ENCODE assay signal across 21 cellular contexts in genomic region chr4:6719611-6720179, GRCh38. TPM values are rescaled to one million over a fixed set of nuclear protein-coding genes. Genes with fewer than 3 reads are reported as not detected.
DNase-seq lines count a peak whose midpoint lies in the region; ATAC-seq, FAIRE-seq and TF ChIP-seq lines count a peak whose summit lies in the region.
"Had no signal": no experiment of that assay in that cellular context is flagged by ENCODE, and none has a peak within 500 bp of the region (broad histone marks: within the 10 kb centered on the region; RNA-seq: fewer than 3 reads in every experiment).

No MANE protein-coding gene starts in this region.

- H3K4me2 ChIP-seq in A549 (peak overlapping the region; percentile 72), GM23248 (ENCODE audit: unreplicated experiment) (peak overlapping the region; percentile 90)

- H3K4me3 Mint-ChIP-seq in T-helper 17 cell, result no peak overlapping the region
- peak overlapping the region in 2 of 10 donors; percentile 40 to 59 for H3K4me3 Mint-ChIP-seq in naive thymus-derived CD4-positive, alpha-beta T cell
- H3K4me3 Mint-ChIP-seq: activated naive CD4-positive, alpha-beta T cell treated with anti-CD3 and anti-CD28 coated beads, Interleukin-2, amount 10 ng/mL, durations not matched to agents 7 days and 5 days had no signal

- no peaks in the 10 kb centered on the region for H3K27me3 Mint-ChIP-seq in T-helper 17 cell
- H3K27me3 Mint-ChIP-seq in naive thymus-derived CD4-positive, alpha-beta T cell, result peaks cover 0 to 4% (median 0%) of the 10 kb centered on the region in 5 donors
- H3K27me3 Mint-ChIP-seq: activated B cell treated with CpG ODN at 0.5 μM for 24 hours had no signal

- ATAC-seq in A549 (no peak), T-helper 17 cell (no peak), pancreas (no peak), left lung (no peak)
- no peak for ATAC-seq in naive thymus-derived CD4-positive, alpha-beta T cell

- TF ChIP-seq CTCF in A549 (IDR thresholded peaks at IDR 0.05) (no peak), pancreas (IDR thresholded peaks at IDR 0.05) (no peak), left lung (IDR thresholded peaks at IDR 0.05) (no peak), right atrium auricular region (IDR thresholded peaks at IDR 0.05) (no peak)

- no peaks in the 10 kb centered on the region for H3K36me3 ChIP-seq in GM23248 (ENCODE audit: low read depth)
- no peaks in the 10 kb centered on the region for H3K36me3 ChIP-seq in naive thymus-derived CD4-positive, alpha-beta T cell (ENCODE audit: control insufficient read depth in 2 of 3, insufficient read depth in 3 of 3, low read length in 3 of 3)
- no peaks in the 10 kb centered on the region for H3K36me3 ChIP-seq in pancreas
- H3K36me3 ChIP-seq in left lung, result no peaks in the 10 kb centered on the region
- H3K36me3 ChIP-seq in right atrium auricular region, result no peaks in the 10 kb centered on the region
- H3K36me3 ChIP-seq: BE2C, gastroesophageal sphincter, neutrophil, stomach had no signal

- H3K9ac ChIP-seq in GM23248, result no peak overlapping the region
- H3K9ac ChIP-seq: KMS-11 had no signal

- H3K4me1 ChIP-seq in A549 (peaks cover 21% of the 10 kb centered on the region; the same call in 1 of the 3 replicates), GM23248 (ENCODE audit: insufficient read depth) (peaks cover 11% of the 10 kb centered on the region; the same call in 1 of the 2 replicates), pancreas (peaks cover 0 to 16% (median 10%) of the 10 kb centered on the region in 3 donors), left lung (peaks cover 8 to 32% of the 10 kb centered on the region in 2 donors), right atrium auricular region (peaks cover 0 to 32% of the 10 kb centered on the region in 2 donors)
- H3K4me1 ChIP-seq in naive thymus-derived CD4-positive, alpha-beta T cell (ENCODE audit: control insufficient read depth in 2 of 2, insufficient read depth in 2 of 2, low read length in 2 of 2), result peaks cover 19 to 20% of the 10 kb centered on the region in 2 donors
- H3K4me1 ChIP-seq: BE2C had no signal

- WGBS in A549 (ENCODE audit: missing lambda C conversion rate), result 61% methylated on average over 8 of the region's 8 CpGs
- 48 to 52% methylated on average over 8 of the region's 8 CpGs for WGBS in GM23248 (ENCODE audit: low coverage in 1 of 2, low lambda C conversion rate in 2 of 2, missing lambda C conversion rate in 2 of 2), 2 experiments
- 54 to 64% methylated on average over 8 of the region's 8 CpGs for WGBS in pancreas, 2 donors

- H3K27ac Mint-ChIP-seq in T-helper 17 cell, result peak overlapping the region; percentile 98
- peak overlapping the region in 5 of 9 donors; percentile 12 to 82 (median 51) for H3K27ac Mint-ChIP-seq in naive thymus-derived CD4-positive, alpha-beta T cell
- H3K27ac Mint-ChIP-seq: activated naive CD4-positive, alpha-beta T cell treated with anti-CD3 and anti-CD28 coated beads, Interleukin-2, amount 10 ng/mL, durations not matched to agents 7 days and 5 days; activated T-helper 1 cell treated with anti-CD3 and anti-CD28 coated beads, Interleukin-12 subunit alpha, Interleukin-12 subunit beta, Interleukin-2, Interleukin-4 antibody, amounts not matched to agents 30 ng/mL and 10 ng/mL and 1 ng/mL, durations not matched to agents 14 hours and 24 hours and 36 hours had no signal

- POLR2A ChIA-PET in A549 (lab: Yijun Ruan, JAX), result interaction anchor here (1.0 to 1.9 kb wide), 2 partner anchors 45 to 154 kb away, joined by 3 to 8 read pairs; no protein-coding TSS in a partner anchor
- POLR2A ChIA-PET in naive thymus-derived CD4-positive, alpha-beta T cell (lab: Charles Lee), result interaction anchor here (0.6 to 23.6 kb wide), 9 partner anchors 12 to 351 kb away, joined by 3 to 696 read pairs (median 6); partner anchors contain the start of genes MRFAP1 and S100P

- peak overlapping the region; percentile 66 to 72; a peak in 4 of 6 replicates for H3K27ac ChIP-seq in A549
- H3K27ac ChIP-seq in GM23248, result no peak overlapping the region
- H3K27ac ChIP-seq in naive thymus-derived CD4-positive, alpha-beta T cell (ENCODE audit: low read depth, low read length), result peak overlapping the region; percentile 26
- H3K27ac ChIP-seq in pancreas, result no peak overlapping the region
- H3K27ac ChIP-seq in left lung, result no peak overlapping the region
- H3K27ac ChIP-seq in right atrium auricular region, result no peak overlapping the region
- H3K27ac ChIP-seq: hepatocyte, KMS-11, neutrophil had no signal

- H3K36me3 Mint-ChIP-seq in T-helper 17 cell (ENCODE audit: low read depth), result peaks cover 7% of the 10 kb centered on the region
- H3K36me3 Mint-ChIP-seq in naive thymus-derived CD4-positive, alpha-beta T cell, result peaks cover 0 to 7% (median 4%) of the 10 kb centered on the region in 5 donors

- H3K79me2 ChIP-seq in GM23248 (ENCODE audit: insufficient read depth), result peaks cover 26% of the 10 kb centered on the region

- TF ChIP-seq EP300 in A549 (IDR thresholded peaks at IDR 0.05), result no peak

- H3K4me3 ChIP-seq in A549 (no peak overlapping the region), GM23248 (no peak overlapping the region), pancreas (no peak overlapping the region), left lung (no peak overlapping the region), right atrium auricular region (no peak overlapping the region)
- no peak overlapping the region for H3K4me3 ChIP-seq in naive thymus-derived CD4-positive, alpha-beta T cell (ENCODE audit: low read length)
- H3K4me3 ChIP-seq: gastroesophageal sphincter, hepatocyte, stomach, tibial artery had no signal

- DNase-seq in A549 (ENCODE audit: low read depth in 1 of 2, low spot score in 1 of 2), result no peak
- peak; percentile 19 for DNase-seq in GM23248
- no peak for DNase-seq in T-helper 17 cell
- no peak for DNase-seq in naive thymus-derived CD4-positive, alpha-beta T cell
- no peak for DNase-seq in pancreas
- DNase-seq in NCI-H2227 treated with DMSO at 0.1 percent for 48 hours (lab: John Stamatoyannopoulos, UW), result no peak
- DNase-seq in left lung, result no peak
- no peak for DNase-seq in right atrium auricular region (ENCODE audit: low spot score)
- DNase-seq: SHP77 treated with DMSO at 0.1 percent for 48 hours had no signal

- TF ChIP-seq RAD21 in A549 (conservative IDR thresholded peaks at IDR 0.05 in 1 of 2, IDR thresholded peaks at IDR 0.05 in 1 of 2), result no peak

- H3K4me1 Mint-ChIP-seq in T-helper 17 cell, result peaks cover 22% of the 10 kb centered on the region
- peaks cover 22 to 51% (median 34%) of the 10 kb centered on the region in 7 donors for H3K4me1 Mint-ChIP-seq in naive thymus-derived CD4-positive, alpha-beta T cell

- H3K9me3 Mint-ChIP-seq in naive thymus-derived CD4-positive, alpha-beta T cell, result peaks cover 0 to 5% (median 0%) of the 10 kb centered on the region in 11 donors
- H3K9me3 Mint-ChIP-seq: activated B cell treated with CpG ODN at 0.5 μM for 24 hours; activated naive CD4-positive, alpha-beta T cell treated with anti-CD3 and anti-CD28 coated beads, Interleukin-2, amount 10 ng/mL, durations not matched to agents 7 days and 5 days; activated T-helper 1 cell treated with anti-CD3 and anti-CD28 coated beads, Interleukin-12 subunit alpha, Interleukin-12 subunit beta, Interleukin-2, Interleukin-4 antibody, amounts not matched to agents 30 ng/mL and 10 ng/mL and 1 ng/mL, durations not matched to agents 14 hours and 24 hours and 36 hours had no signal

- TF ChIP-seq POLR2A in A549 (IDR thresholded peaks at IDR 0.05; ENCODE audit: low read length), result no peak

- peaks cover 19% of the 10 kb centered on the region for H3F3A ChIP-seq in GM23248 (ENCODE audit: insufficient read depth)

- CTCF ChIA-PET in A549 (lab: Yijun Ruan, JAX), result interaction anchor here (0.7 to 9.0 kb wide), 32 partner anchors 11 to 363 kb away, joined by 3 to 168 read pairs (median 6); partner anchors contain the start of gene GRPEL1
- CTCF ChIA-PET in naive thymus-derived CD4-positive, alpha-beta T cell (lab: Charles Lee), result interaction anchor here (0.7 to 8.4 kb wide), 14 partner anchors 10 to 362 kb away, joined by 3 to 156 read pairs (median 5); partner anchors contain the start of genes GRPEL1 and MRFAP1L1

- H3K27me3 ChIP-seq in GM23248 (replicated peaks; ENCODE audit: insufficient read depth) (no peaks in the 10 kb centered on the region), pancreas (no peaks in the 10 kb centered on the region), left lung (no peaks in the 10 kb centered on the region), right atrium auricular region (no peaks in the 10 kb centered on the region)
- no peaks in the 10 kb centered on the region for H3K27me3 ChIP-seq in naive thymus-derived CD4-positive, alpha-beta T cell (ENCODE audit: control insufficient read depth in 2 of 2, insufficient read depth in 2 of 2, low read length in 2 of 2)
- H3K27me3 ChIP-seq: BE2C, gastroesophageal sphincter, hepatocyte, neutrophil, stomach, tibial artery had no signal

- in situ Hi-C loops in GM23248 (cut with MboI), result loop anchor here (10.0 kb wide), 2 partner anchors 155 to 355 kb away; no protein-coding TSS in a partner anchor

- H3K9me2 ChIP-seq in GM23248 (ENCODE audit: insufficient read depth), result no peaks in the 10 kb centered on the region

- intact Hi-C loops in naive thymus-derived CD4-positive, alpha-beta T cell (cut with micrococcal nuclease), result loop anchor here (1.0 to 5.0 kb wide), 5 partner anchors 63 to 363 kb away; partner anchors contain the start of gene KIAA0232 (in 1 of the 2)
- intact Hi-C loops in pancreas (cut with DNase I) (loop anchor here (2.0 to 10.0 kb wide), 3 partner anchors 153 to 155 kb away; no protein-coding TSS in a partner anchor), left lung (cut with DNase I) (loop anchor here in 1 of 2 donors (5.0 to 10.0 kb wide), 2 partner anchors 153 to 355 kb away; no protein-coding TSS in a partner anchor)

- FAIRE-seq in A549 (lab: Jason Lieb, UNC) (no peak), pancreas (lab: Jason Lieb, UNC) (no peak)
- FAIRE-seq: bronchial epithelial cell had no signal

- no peaks in the 10 kb centered on the region; the same call in 1 of the 2 replicates for H4K20me1 ChIP-seq in GM23248 (ENCODE audit: insufficient read depth)

- peak overlapping the region; percentile 62 for H2AFZ ChIP-seq in GM23248
- H2AFZ ChIP-seq: hepatocyte had no signal

- H3K9me3 ChIP-seq in A549 (no peaks in the 10 kb centered on the region), GM23248 (ENCODE audit: low read depth) (no peaks in the 10 kb centered on the region), T-helper 17 cell (ENCODE audit: control insufficient read depth, low read length, poor library complexity, severe bottlenecking) (no peaks in the 10 kb centered on the region), pancreas (no peaks in the 10 kb centered on the region), left lung (no peaks in the 10 kb centered on the region), right atrium auricular region (no peaks in the 10 kb centered on the region)
- H3K9me3 ChIP-seq in naive thymus-derived CD4-positive, alpha-beta T cell (ENCODE audit: control insufficient read depth in 2 of 3, low read length in 3 of 3), result no peaks in the 10 kb centered on the region
- H3K9me3 ChIP-seq: BE2C, gastroesophageal sphincter, neutrophil, stomach, tibial artery had no signal

RNA-seq across cellular contexts. Expression of gene BLOC1S4, which starts 3.7 kb away (rescaled TPM):
- polyA plus RNA-seq in A549 (2011; rRNA removed), result 11.7 and 13.2 TPM in 2 replicates
- polyA plus RNA-seq in A549 (2012; cell fraction: cytosol; rRNA removed), result 18.8 and 26.6 TPM in 2 replicates
- 15.6 and 21.2 TPM in 2 replicates for polyA plus RNA-seq in A549 (2012; cell fraction: nucleus; rRNA removed)
- 11.4 to 13.9 TPM (median 12.6 TPM) in 3 replicates for polyA plus RNA-seq in A549 (2017; fragmentation: RNase III; extraction: RNeasy Plus Mini Kit Qiagen cat#74134 plus additional on column Dnase treatment)
- 4.0 and 4.8 TPM in 2 replicates for polyA minus RNA-seq in A549 (2011; rRNA and poly(A)+ RNA removed)
- 22.9 and 27.3 TPM in 2 replicates for total RNA-seq in GM23248 (2014; rRNA removed; shearing (Covaris generic))
- 22.7 and 23.3 TPM in 2 replicates for polyA plus RNA-seq in GM23248 (2016; fragmentation: Nextera tagmentation; extraction: Ambion mirVana)
- total RNA-seq in T-helper 17 cell, result 10 to 100 TPM; 19.2 to 20.8 TPM
- total RNA-seq in naive thymus-derived CD4-positive, alpha-beta T cell, result 10 to 100 TPM; 18.7 to 45.9 (median 25.0) TPM
- polyA plus RNA-seq in naive thymus-derived CD4-positive, alpha-beta T cell, result 10 to 100 TPM; 69.6 to 80.3 TPM
- total RNA-seq in pancreas, result 1 to 10 TPM; 3.7 to 7.1 (median 5.1) TPM
- polyA plus RNA-seq in pancreas, result 1 to 10 TPM; 3.3 to 8.4 TPM
- total RNA-seq in left lung, result 10 to 100 TPM; 10.8 to 11.1 TPM
- total RNA-seq in right atrium auricular region, result 10 to 100 TPM in 1 of 2 donors, 1 to 10 TPM in 1; 8.4 to 17.4 TPM

RNA-seq across cellular contexts. Expression of gene MRFAP1L1, which starts 10.0 kb away (rescaled TPM):
- 42.8 and 78.2 TPM in 2 replicates for polyA plus RNA-seq in A549 (2011; rRNA removed)
- 20.7 and 30.2 TPM in 2 replicates for polyA plus RNA-seq in A549 (2012; cell fraction: cytosol; rRNA removed)
- polyA plus RNA-seq in A549 (2012; cell fraction: nucleus; rRNA removed), result 8.3 and 12.5 TPM in 2 replicates
- 41.3 to 46.7 TPM (median 46.1 TPM) in 3 replicates for polyA plus RNA-seq in A549 (2017; fragmentation: RNase III; extraction: RNeasy Plus Mini Kit Qiagen cat#74134 plus additional on column Dnase treatment)
- polyA minus RNA-seq in A549 (2011; rRNA and poly(A)+ RNA removed), result 10.5 and 13.6 TPM in 2 replicates
- total RNA-seq in GM23248 (2014; rRNA removed; shearing (Covaris generic)), result 44.1 and 62.6 TPM in 2 replicates
- 43.9 and 46.1 TPM in 2 replicates for polyA plus RNA-seq in GM23248 (2016; fragmentation: Nextera tagmentation; extraction: Ambion mirVana)
- total RNA-seq in T-helper 17 cell, result 10 to 100 TPM; 29.3 to 33.0 TPM
- total RNA-seq in naive thymus-derived CD4-positive, alpha-beta T cell, result 100 to 1,000 TPM in 2 of 5 experiments, 10 to 100 TPM in 3; 24.8 to 124 (median 73.6) TPM
- polyA plus RNA-seq in naive thymus-derived CD4-positive, alpha-beta T cell, result 100 to 1,000 TPM; 116 to 160 TPM
- 10 to 100 TPM; 12.4 to 26.6 (median 20.4) TPM for total RNA-seq in pancreas
- 10 to 100 TPM; 23.5 to 39.8 TPM for polyA plus RNA-seq in pancreas
- total RNA-seq in left lung, result 10 to 100 TPM; 43.3 to 46.2 TPM
- 10 to 100 TPM; 58.2 to 65.3 TPM for total RNA-seq in right atrium auricular region

RNA-seq across cellular contexts. Expression of gene S100P, which starts 26.0 kb away (rescaled TPM):
- polyA plus RNA-seq in A549 (2011; rRNA removed) (171 and 291 TPM in 2 replicates), A549 (2017; fragmentation: RNase III; extraction: RNeasy Plus Mini Kit Qiagen cat#74134 plus additional on column Dnase treatment) (11.4 to 20.9 TPM (median 16.0 TPM) in 3 replicates), GM23248 (2016; fragmentation: Nextera tagmentation; extraction: Ambion mirVana) (0.80 TPM in 1 of 2 replicates, not detected in the other), pancreas (1 to 10 TPM in 1 of 2 donors, under 1 TPM in 1; 0.42 to 1.3 TPM)
- 46.4 and 54.2 TPM in 2 replicates for polyA plus RNA-seq in A549 (2012; cell fraction: cytosol; rRNA removed)
- polyA plus RNA-seq in A549 (2012; cell fraction: nucleus; rRNA removed), result 11.5 and 12.5 TPM in 2 replicates
- polyA minus RNA-seq in A549 (2011; rRNA and poly(A)+ RNA removed), result 20.1 and 28.1 TPM in 2 replicates
- total RNA-seq in GM23248 (2014; rRNA removed; shearing (Covaris generic)), result 0.38 TPM in 1 of 2 replicates, not detected in the other
- total RNA-seq in T-helper 17 cell (1 to 10 TPM; 2.1 to 3.8 TPM), pancreas (10 to 100 TPM in 1 of 6 donors, 1 to 10 TPM in 1, not detected in 4; 1.7 to 15.7 TPM), left lung (10 to 100 TPM in 1 of 2 donors, 1 to 10 TPM in 1; 5.9 to 85.0 TPM), right atrium auricular region (under 1 TPM in 1 of 2 donors, not detected in 1; 0.35 TPM)
- 10 to 100 TPM in 2 of 5 experiments, 1 to 10 TPM in 1, under 1 TPM in 1, not detected in 1; 0.65 to 15.7 (median 8.0) TPM for total RNA-seq in naive thymus-derived CD4-positive, alpha-beta T cell
- not detected for polyA plus RNA-seq in naive thymus-derived CD4-positive, alpha-beta T cell
- total RNA-seq: activated B cell treated with CpG ODN at 0.5 μM for 24 hours, HT1080 had no signal

Comparison
In these comparisons a context has a peak if more than half of its experiments do, and no peak if none do; other contexts are left out.
1. H3K27ac ChIP-seq: peak in A549 (2 of 2) and naive thymus-derived CD4-positive, alpha-beta T cell (single experiment); none in GM23248 (single experiment), pancreas (0 of 4), left lung (0 of 2) and right atrium auricular region (0 of 2).